In the genomic region with DNA sequence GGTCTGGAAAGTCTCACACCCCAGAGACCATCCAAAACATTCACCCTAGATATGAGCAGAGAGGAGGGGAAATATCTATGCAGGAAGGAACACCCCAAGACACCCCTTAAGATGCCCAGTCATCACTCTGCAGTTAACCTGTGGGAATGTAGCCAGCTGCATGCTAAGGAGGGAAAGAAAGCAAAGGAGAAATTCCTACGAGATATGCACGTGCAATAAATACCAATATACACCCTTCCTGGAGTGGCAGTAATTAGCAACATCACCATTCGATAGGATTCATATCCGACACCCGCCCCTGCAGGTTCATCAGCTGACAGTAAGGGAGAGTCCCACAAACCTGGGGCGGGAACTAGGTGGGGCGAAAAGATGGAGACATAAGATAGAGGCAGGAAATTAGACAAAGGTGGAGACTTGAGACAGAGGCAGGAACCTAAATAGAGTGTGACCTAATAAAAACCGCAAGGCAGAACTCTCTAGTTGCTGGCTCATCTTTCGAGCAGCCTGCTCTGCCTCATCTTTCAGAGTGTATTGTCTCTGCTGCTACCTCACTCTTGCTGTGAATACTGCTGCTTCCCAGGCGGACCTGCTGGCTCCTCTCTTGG, we compare ENCODE assay signal across 10 cellular contexts. TPM values are rescaled to one million over a fixed set of nuclear protein-coding genes. Genes with fewer than 3 reads are reported as not detected.
DNase-seq lines count a peak whose midpoint lies in the region; TF ChIP-seq lines count a peak whose summit lies in the region.
"Had no signal": no experiment of that assay in that cellular context is flagged by ENCODE, and none has a peak within 500 bp of the region (broad histone marks: within the 10 kb centered on the region; RNA-seq: fewer than 3 reads in every experiment).

No MANE protein-coding gene starts in this region.

- no peak overlapping the region for H3K4me3 Mint-ChIP-seq in activated CD4-positive, alpha-beta T cell treated with anti-CD3 and anti-CD28 coated beads, Interleukin-2, amount 10 ng/mL, durations not matched to agents 24 days and 14 days

- no peak overlapping the region for H3K27ac Mint-ChIP-seq in activated CD4-positive, alpha-beta T cell treated with anti-CD3 and anti-CD28 coated beads, Interleukin-2, amount 10 ng/mL, durations not matched to agents 24 days and 14 days

- no peaks in the 10 kb centered on the region for H3K36me3 Mint-ChIP-seq in activated CD4-positive, alpha-beta T cell treated with anti-CD3 and anti-CD28 coated beads, Interleukin-2, amount 10 ng/mL, durations not matched to agents 24 days and 14 days (ENCODE audit: low read depth)

- H3K27me3 Mint-ChIP-seq in activated CD4-positive, alpha-beta T cell treated with anti-CD3 and anti-CD28 coated beads, Interleukin-2, amount 10 ng/mL, durations not matched to agents 24 days and 14 days: peaks cover 14% of the 10 kb centered on the region

- no peaks in the 10 kb centered on the region for H3K9me3 Mint-ChIP-seq in activated CD4-positive, alpha-beta T cell treated with anti-CD3 and anti-CD28 coated beads, Interleukin-2, amount 10 ng/mL, durations not matched to agents 24 days and 14 days

- no peak for TF ChIP-seq CTCF in fibroblast of villous mesenchyme (IDR thresholded peaks at IDR 0.05; ENCODE audit: insufficient read depth, low read depth, low read length)

- peaks cover 17% of the 10 kb centered on the region for H3K4me1 Mint-ChIP-seq in activated CD4-positive, alpha-beta T cell treated with anti-CD3 and anti-CD28 coated beads, Interleukin-2, amount 10 ng/mL, durations not matched to agents 24 days and 14 days

- peak; percentile 6 to 39 for DNase-seq in activated CD8-positive, alpha-beta memory T cell treated with anti-CD3 and anti-CD28 coated beads for 1 hour (ENCODE audit: extremely low read depth in 1 of 2, low read depth in 1 of 2)
- no peak for DNase-seq in activated CD8-positive, alpha-beta memory T cell treated with anti-CD3 and anti-CD28 coated beads for 24 hours
- DNase-seq in activated CD4-positive, alpha-beta T cell treated with anti-CD3 and anti-CD28 coated beads, Interleukin-2, amount 10 ng/mL, durations not matched to agents 24 days and 14 days: peak; percentile 75
- DNase-seq in fibroblast of villous mesenchyme (ENCODE audit: low read depth): peak; percentile 55
- peak; percentile 59 for DNase-seq in stimulated activated CD8-positive, alpha-beta memory T cell treated with anti-CD3 and anti-CD28 coated beads, Interleukin-4, amount 100 ng/mL, for 48 hours
- no peak for DNase-seq in iPS-NIHi11 (ENCODE audit: low spot score)
- no peak for DNase-seq in germinal center (ENCODE audit: low spot score)
- DNase-seq in cortex of kidney (lab: John Stamatoyannopoulos, UW): no peak
- DNase-seq: NCI-H510A treated with DMSO at 0.1 percent for 48 hours had no signal

- H3K4me3 ChIP-seq in fibroblast of villous mesenchyme (ENCODE audit: low read depth, low read length): no peak overlapping the region
- H3K4me3 ChIP-seq: pancreas had no signal

- intact Hi-C loops in activated CD4-positive, alpha-beta T cell treated with anti-CD3 and anti-CD28 coated beads, Interleukin-2, amount 10 ng/mL, durations not matched to agents 24 days and 14 days (cut with micrococcal nuclease): no loop called here

RNA-seq across cellular contexts. Expression of a gene that starts 51.5 kb away (rescaled TPM):
- 3.0 and 3.1 TPM in 2 replicates for total RNA-seq in activated CD4-positive, alpha-beta T cell treated with anti-CD3 and anti-CD28 coated beads, Interleukin-2, amount 10 ng/mL, durations not matched to agents 24 days and 14 days
- total RNA-seq in fibroblast of villous mesenchyme: 8.7 and 11.2 TPM in 2 replicates

Comparison
In these comparisons a context has a peak if more than half of its experiments do, and no peak if none do; other contexts are left out.
1. DNase-seq: peak in activated CD8-positive, alpha-beta memory T cell treated with anti-CD3 and anti-CD28 coated beads for 1 hour (2 of 2), activated CD4-positive, alpha-beta T cell treated with anti-CD3 and anti-CD28 coated beads, Interleukin-2, amount 10 ng/mL, durations not matched to agents 24 days and 14 days (single experiment), fibroblast of villous mesenchyme (single experiment) and stimulated activated CD8-positive, alpha-beta memory T cell treated with anti-CD3 and anti-CD28 coated beads, Interleukin-4, amount 100 ng/mL, for 48 hours (single experiment); none in activated CD8-positive, alpha-beta memory T cell treated with anti-CD3 and anti-CD28 coated beads for 24 hours (single experiment), iPS-NIHi11 (single experiment), germinal center (single experiment) and cortex of kidney (single experiment).